In genomic region chr13:62697702-62698101, GRCh38 we compare ENCODE assay signal across 19 cellular contexts.
DNase-seq lines count a peak whose midpoint lies in the region; ATAC-seq and TF ChIP-seq lines count a peak whose summit lies in the region.
"Had no signal": no experiment of that assay in that cellular context is flagged by ENCODE, and none has a peak within 500 bp of the region (broad histone marks: within the 10 kb centered on the region; RNA-seq: fewer than 3 reads in every experiment).

No MANE protein-coding gene starts in this region.

- H3K9me2 ChIP-seq in HCT116 (ENCODE audit: insufficient read depth) (no peaks in the 10 kb centered on the region), SU-DHL-6 (replicated peaks; ENCODE audit: insufficient read depth, low read length) (no peaks in the 10 kb centered on the region)

- H3K9me3 ChIP-seq in HCT116 (ENCODE audit: control insufficient read depth in 1 of 2, insufficient read depth in 1 of 2, low read depth in 1 of 2, low read length in 2 of 2) (no peaks in the 10 kb centered on the region), SU-DHL-6 (ENCODE audit: insufficient read depth, low read length) (peaks cover 10% of the 10 kb centered on the region; the same call in 1 of the 2 replicates)
- H3K9me3 ChIP-seq: A549, BLaER1, HAP-1 had no signal

- no TSS peak for BruUV-seq in HCT116 (replicated peaks; lab: Mats Ljungman, UMichigan)

- peaks cover 4% of the 10 kb centered on the region for H3K9me3 Mint-ChIP-seq in activated T-cell treated with anti-CD3 and anti-CD28 coated beads, Interleukin-2, amount 50 U/mL, for 24 hours

- H4K20me1 ChIP-seq in HCT116 (ENCODE audit: insufficient read depth) (no peaks in the 10 kb centered on the region), SU-DHL-6 (ENCODE audit: low read depth, low read length) (no peaks in the 10 kb centered on the region)
- H4K20me1 ChIP-seq: BLaER1 had no signal

- no peaks in the 10 kb centered on the region for H3K36me3 Mint-ChIP-seq in activated T-cell treated with anti-CD3 and anti-CD28 coated beads, Interleukin-2, amount 50 U/mL, for 24 hours (ENCODE audit: low read depth)
- H3K36me3 Mint-ChIP-seq: CD14-positive monocyte; CD8-positive, alpha-beta memory T cell had no signal

- no peak for TF ChIP-seq RAD21 in HCT116 (IDR thresholded peaks at IDR 0.05; ENCODE audit: low read depth)

- no peaks in the 10 kb centered on the region for H3K4me1 Mint-ChIP-seq in activated T-cell treated with anti-CD3 and anti-CD28 coated beads, Interleukin-2, amount 50 U/mL, for 24 hours (ENCODE audit: low read depth)
- H3K4me1 Mint-ChIP-seq: B cell; CD14-positive monocyte; CD8-positive, alpha-beta memory T cell had no signal

- H3K27ac ChIP-seq in ACC112 (ENCODE audit: low read depth, low read length) (no peak overlapping the region), HCT116 (ENCODE audit: low read depth, low read length) (no peak overlapping the region), SU-DHL-6 (ENCODE audit: low read depth, low read length) (no peak overlapping the region)
- H3K27ac ChIP-seq: A549, BLaER1 had no signal

- H3K4me1 ChIP-seq in ACC112 (ENCODE audit: control insufficient read depth, insufficient read depth, low read length, unreplicated experiment): no peaks in the 10 kb centered on the region
- no peaks in the 10 kb centered on the region for H3K4me1 ChIP-seq in HCT116 (ENCODE audit: control insufficient read depth in 1 of 2, insufficient read depth in 2 of 2, low read length in 2 of 2)
- H3K4me1 ChIP-seq: A549, BLaER1, HAP-1 had no signal

- no peaks in the 10 kb centered on the region for H3K79me2 ChIP-seq in ACC112 (ENCODE audit: control insufficient read depth, insufficient read depth, low read length, unreplicated experiment)
- H3K79me2 ChIP-seq in HCT116 (ENCODE audit: insufficient read depth, low read length): no peaks in the 10 kb centered on the region
- H3K79me2 ChIP-seq in SU-DHL-6 (ENCODE audit: insufficient read depth, low read length): no peaks in the 10 kb centered on the region

- H3F3A ChIP-seq in SU-DHL-6 (ENCODE audit: insufficient read depth): no peaks in the 10 kb centered on the region

- H3K27me3 ChIP-seq in ACC112 (ENCODE audit: insufficient read depth, low read length) (no peaks in the 10 kb centered on the region), HCT116 (ENCODE audit: insufficient read depth, low read length) (no peaks in the 10 kb centered on the region), SU-DHL-6 (ENCODE audit: low read length) (no peaks in the 10 kb centered on the region)
- H3K27me3 ChIP-seq: BLaER1 had no signal

- no peaks in the 10 kb centered on the region for H3K36me3 ChIP-seq in ACC112 (ENCODE audit: insufficient read depth, low read length)
- no peaks in the 10 kb centered on the region for H3K36me3 ChIP-seq in HCT116 (ENCODE audit: control insufficient read depth in 1 of 2, insufficient read depth in 2 of 2, low read length in 2 of 2)
- H3K36me3 ChIP-seq in SU-DHL-6 (ENCODE audit: low read length): no peaks in the 10 kb centered on the region
- H3K36me3 ChIP-seq: BLaER1, HAP-1 had no signal

- CTCF ChIA-PET in HCT116 (lab: Charles Lee): no interaction called here

- intact Hi-C loops in HCT116 (cut with micrococcal nuclease): no loop called here
- intact Hi-C loops in left cardiac atrium (cut with DNase I): no loop called here

- H3K4me2 ChIP-seq in HCT116 (ENCODE audit: low read length): no peak overlapping the region
- H3K4me2 ChIP-seq in SU-DHL-6 (ENCODE audit: low read depth, low read length, poor library complexity, severe bottlenecking): no peak overlapping the region
- H3K4me2 ChIP-seq: A549, BLaER1 had no signal

- H3K27me3 Mint-ChIP-seq in activated T-cell treated with anti-CD3 and anti-CD28 coated beads, Interleukin-2, amount 50 U/mL, for 24 hours: no peaks in the 10 kb centered on the region
- H3K27me3 Mint-ChIP-seq: B cell; CD4-positive, alpha-beta T cell; CD8-positive, alpha-beta memory T cell had no signal

- H2AFZ ChIP-seq in ACC112 (ENCODE audit: low read length, unreplicated experiment): peak overlapping the region; percentile 25
- H2AFZ ChIP-seq in HCT116 (ENCODE audit: low read depth, low read length, poor library complexity, severe bottlenecking): peak overlapping the region; percentile 63
- H2AFZ ChIP-seq in SU-DHL-6 (ENCODE audit: low read depth, low read length, severe bottlenecking): peak overlapping the region; percentile 41

- TF ChIP-seq POLR2A in HCT116 (IDR thresholded peaks at IDR 0.05; ENCODE audit: borderline replicate concordance, extremely low read depth, insufficient read depth, insufficient read length): no peak

- TF ChIP-seq CTCF in HCT116 (IDR thresholded peaks at IDR 0.05 in 2 of 3, conservative IDR thresholded peaks at IDR 0.05 in 1 of 3; ENCODE audit: borderline replicate concordance in 1 of 3, insufficient read depth in 1 of 3, low read depth in 2 of 3, low read length in 2 of 3): no peak
- no peak for TF ChIP-seq CTCF in SU-DHL-6 (IDR thresholded peaks at IDR 0.05; ENCODE audit: insufficient read depth, low read length, poor library complexity, severe bottlenecking)

- no peak overlapping the region for H3K4me3 Mint-ChIP-seq in activated T-cell treated with anti-CD3 and anti-CD28 coated beads, Interleukin-2, amount 50 U/mL, for 24 hours
- H3K4me3 Mint-ChIP-seq: B cell; CD14-positive monocyte; CD4-positive, alpha-beta T cell; CD8-positive, alpha-beta memory T cell had no signal

- H3K9ac ChIP-seq in HCT116 (ENCODE audit: low read length): no peak overlapping the region
- no peak overlapping the region for H3K9ac ChIP-seq in SU-DHL-6 (ENCODE audit: low read length)
- H3K9ac ChIP-seq: BLaER1 had no signal

- no peak overlapping the region for H3K27ac Mint-ChIP-seq in activated T-cell treated with anti-CD3 and anti-CD28 coated beads, Interleukin-2, amount 50 U/mL, for 24 hours
- H3K27ac Mint-ChIP-seq: B cell; CD14-positive monocyte; CD4-positive, alpha-beta T cell; CD8-positive, alpha-beta memory T cell had no signal

- no peak overlapping the region for H3K4me3 ChIP-seq in ACC112 (ENCODE audit: low read depth, low read length)
- H3K4me3 ChIP-seq in HCT116 (replicated peaks in 1 of 2; ENCODE audit: low read depth in 1 of 2, low read length in 2 of 2): no peak overlapping the region
- no peak overlapping the region for H3K4me3 ChIP-seq in SU-DHL-6 (ENCODE audit: insufficient read depth, low read length, poor library complexity, severe bottlenecking)
- H3K4me3 ChIP-seq: A549, BLaER1, HAP-1 had no signal

- no peak for DNase-seq in HCT116 (ENCODE audit: low read depth, low spot score)
- no peak for DNase-seq in left cardiac atrium
- no peak for DNase-seq in activated T-cell treated with anti-CD3 and anti-CD28 coated beads, Interleukin-2, amount 50 U/mL, for 24 hours
- DNase-seq in C1 segment of cervical spinal cord (lab: John Stamatoyannopoulos, UW): no peak
- DNase-seq: 8988T; CD4-positive, alpha-beta T cell; CD8-positive, alpha-beta memory T cell; DMS 273 treated with DMSO at 0.1 percent for 48 hours; DMS79; EL; GF-D8; GOT3 had no signal

- RAD21 ChIA-PET in HCT116 (lab: Charles Lee; ENCODE audit: low non-redundant PET in 1 of 2, low total read pairs in 2 of 2, uncharacterized antibody in 2 of 2, unreplicated experiment in 2 of 2): no interaction called here

- ATAC-seq in HCT116 (no peak), left cardiac atrium (no peak)
- ATAC-seq: A549 had no signal

- POLR2A ChIA-PET in HCT116 (lab: Charles Lee): no interaction called here

TF ChIP-seq in HCT116, 20 proteins besides CTCF, POLR2A, EP300 and RAD21:
- TF ChIP-seq SIN3A (IDR thresholded peaks at IDR 0.05; ENCODE audit: low read depth): no peak
- TF ChIP-seq FOSL1 (IDR thresholded peaks at IDR 0.05; ENCODE audit: low read depth): no peak
- no peak for TF ChIP-seq EZH2phosphoT487 (IDR thresholded peaks at IDR 0.05; ENCODE audit: borderline replicate concordance)
- no peak for TF ChIP-seq ELF1 (IDR thresholded peaks at IDR 0.05; ENCODE audit: borderline replicate concordance, low read depth)
- TF ChIP-seq SRF (IDR thresholded peaks at IDR 0.05; ENCODE audit: low read depth): no peak
- TF ChIP-seq TCF7L2 (IDR thresholded peaks at IDR 0.05; ENCODE audit: borderline replicate concordance, extremely low read depth, insufficient read depth, insufficient read length): no peak
- no peak for TF ChIP-seq EZH2 (IDR thresholded peaks at IDR 0.05)
- no peak for TF ChIP-seq JUND (IDR thresholded peaks at IDR 0.05)
- TF ChIP-seq YY1 (IDR thresholded peaks at IDR 0.05; ENCODE audit: extremely low read depth, insufficient replicate concordance, low read depth, low read length): no peak
- TF ChIP-seq, protein P1, sequence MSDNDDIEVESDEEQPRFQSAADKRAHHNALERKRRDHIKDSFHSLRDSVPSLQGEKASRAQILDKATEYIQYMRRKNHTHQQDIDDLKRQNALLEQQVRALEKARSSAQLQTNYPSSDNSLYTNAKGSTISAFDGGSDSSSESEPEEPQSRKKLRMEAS (IDR thresholded peaks at IDR 0.05): no peak
- TF ChIP-seq ZNF274 (IDR thresholded peaks at IDR 0.05; ENCODE audit: low read depth, low read length): no peak
- no peak for TF ChIP-seq ZFX (IDR thresholded peaks at IDR 0.05)
